Comparison of ENCODE assay signal across 20 cellular contexts in the genomic region with DNA sequence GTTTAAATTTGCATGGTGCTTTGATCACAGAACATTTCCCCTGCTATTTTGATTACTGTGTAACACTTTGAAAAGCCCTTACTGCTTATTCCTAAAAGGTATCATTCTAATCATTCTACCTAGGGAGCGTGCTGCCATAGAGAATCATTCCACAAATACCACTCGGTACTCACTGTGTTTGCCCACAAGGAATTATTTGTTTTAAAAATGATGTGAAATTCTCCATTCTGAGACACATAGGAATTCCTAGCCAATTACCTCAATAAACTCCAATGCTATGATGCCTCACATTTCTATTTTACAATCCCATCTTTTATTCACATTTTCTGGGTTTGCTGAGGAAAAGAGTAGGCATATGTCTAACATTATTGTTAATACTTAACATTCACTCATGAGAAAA. TPM values are rescaled to one million over a fixed set of nuclear protein-coding genes. Genes with fewer than 3 reads are reported as not detected.
A peak's percentile ranks its signal among the peaks of the same experiment; 100 is the strongest.
DNase-seq lines count a peak whose midpoint lies in the region; ATAC-seq, FAIRE-seq and TF ChIP-seq lines count a peak whose summit lies in the region.
"Had no signal": no experiment of that assay in that cellular context is flagged by ENCODE, and none has a peak within 500 bp of the region (broad histone marks: within the 10 kb centered on the region; RNA-seq: fewer than 3 reads in every experiment).

No MANE protein-coding gene starts in this region.

- DNase-seq in A673 (ENCODE audit: low spot score), result no peak
- DNase-seq in GM23248, result peak; percentile 54
- DNase-seq in chondrocyte (ENCODE audit: low spot score), result no peak
- DNase-seq in osteocyte (ENCODE audit: extremely low spot score, unreplicated experiment), result no peak
- DNase-seq in small intestine, result no peak
- no peak for DNase-seq in NCI-H446 (lab: John Stamatoyannopoulos, UW)
- DNase-seq: CD4-positive, alpha-beta memory T cell; DND-41; H9; MG63; NCI-H1105; NCI-H1694 treated with DMSO at 0.1 percent for 48 hours; NCI-H2171; NCI-H510A treated with DMSO at 0.1 percent for 48 hours; Peyer's patch; Right ventricle myocardium superior had no signal

- H3K27ac Mint-ChIP-seq in chondrocyte (ENCODE audit: unreplicated experiment) (peak overlapping the region; percentile 91), osteocyte (ENCODE audit: unreplicated experiment) (peak overlapping the region; percentile 83)
- H3K27ac Mint-ChIP-seq: B cell; CD4-positive, alpha-beta memory T cell; H9 had no signal

- H3K4me1 ChIP-seq in A673 (ENCODE audit: insufficient read depth, low read length, poor library complexity, severe bottlenecking), result peaks cover 39% of the 10 kb centered on the region
- peaks cover 46% of the 10 kb centered on the region for H3K4me1 ChIP-seq in GM23248 (ENCODE audit: insufficient read depth)
- no peaks in the 10 kb centered on the region for H3K4me1 ChIP-seq in small intestine (ENCODE audit: control insufficient read depth in 2 of 2, insufficient read depth in 1 of 2, low read depth in 1 of 2, low read length in 1 of 2)
- H3K4me1 ChIP-seq: Peyer's patch had no signal

- CTCF ChIA-PET in A673 (lab: Charles Lee), result interaction anchor here (0.6 to 1.0 kb wide), 2 partner anchors 14 to 64 kb away, joined by 3 to 4 read pairs; no protein-coding TSS in a partner anchor

- H3K36me3 ChIP-seq in A673 (ENCODE audit: insufficient read depth, low read length, poor library complexity, severe bottlenecking) (no peaks in the 10 kb centered on the region), GM23248 (ENCODE audit: low read depth) (no peaks in the 10 kb centered on the region), small intestine (ENCODE audit: control insufficient read depth in 2 of 2, insufficient read depth in 2 of 2, low read length in 2 of 2) (no peaks in the 10 kb centered on the region)
- H3K36me3 ChIP-seq: MG63, Peyer's patch had no signal

- no peaks in the 10 kb centered on the region for H3K79me2 ChIP-seq in GM23248 (ENCODE audit: insufficient read depth)

- H3K36me3 Mint-ChIP-seq in chondrocyte (ENCODE audit: low read depth) (no peaks in the 10 kb centered on the region), osteocyte (ENCODE audit: unreplicated experiment) (no peaks in the 10 kb centered on the region)
- H3K36me3 Mint-ChIP-seq: CD4-positive, alpha-beta memory T cell had no signal

- no peak for FAIRE-seq in small intestine (lab: Jason Lieb, UNC)
- FAIRE-seq: D721Med had no signal

- in situ Hi-C loops in GM23248 (cut with MboI), result no loop called here

- peak overlapping the region; percentile 61 for H3K27ac ChIP-seq in A673 (ENCODE audit: low read depth, low read length, poor library complexity, severe bottlenecking)
- H3K27ac ChIP-seq in GM23248, result peak overlapping the region; percentile 61
- H3K27ac ChIP-seq in small intestine (ENCODE audit: low read depth in 1 of 2, low read length in 1 of 2), result no peak overlapping the region
- H3K27ac ChIP-seq: Peyer's patch had no signal

- POLR2A ChIA-PET in A673 (lab: Charles Lee; ENCODE audit: low non-redundant PET), result interaction anchor here (0.5 to 0.6 kb wide), 2 partner anchors 332 to 334 kb away, joined by 3 to 4 read pairs; no protein-coding TSS in a partner anchor

- peak overlapping the region; percentile 19; the same call in 1 of the 2 replicates for H2AFZ ChIP-seq in GM23248

- peaks cover 2% of the 10 kb centered on the region for H3K9me3 Mint-ChIP-seq in chondrocyte (ENCODE audit: low read depth)
- peaks cover 12% of the 10 kb centered on the region for H3K9me3 Mint-ChIP-seq in osteocyte (ENCODE audit: unreplicated experiment)
- H3K9me3 Mint-ChIP-seq: H9 had no signal

- no peak for ATAC-seq in GM21529 (IDR thresholded peaks at IDR 0.05; ENCODE audit: unreplicated experiment)
- ATAC-seq in GM21786 (IDR thresholded peaks at IDR 0.05; ENCODE audit: unreplicated experiment), result no peak

- TF ChIP-seq CTCF in A673 (conservative IDR thresholded peaks at IDR 0.05; ENCODE audit: low read depth, low read length), result no peak
- TF ChIP-seq CTCF in chondrocyte (IDR thresholded peaks at IDR 0.05), result no peak
- no peak for TF ChIP-seq CTCF in osteocyte (IDR thresholded peaks at IDR 0.05)

- H3K9ac ChIP-seq in GM23248, result no peak overlapping the region

- BruUV-seq in A673 (replicated peaks; lab: Mats Ljungman, UMichigan), result no TSS peak

- peaks cover 37% of the 10 kb centered on the region for H3F3A ChIP-seq in GM23248 (ENCODE audit: insufficient read depth)

- H4K20me1 ChIP-seq in GM23248 (ENCODE audit: insufficient read depth), result no peaks in the 10 kb centered on the region

- 69 to 70% methylated on average over 2 of the region's 2 CpGs for WGBS in GM23248 (ENCODE audit: low coverage in 1 of 2, low lambda C conversion rate in 2 of 2, missing lambda C conversion rate in 2 of 2), 2 experiments
- 84 to 94% (median 93%) methylated on average over 2 of the region's 2 CpGs for WGBS in small intestine, 3 donors

- intact Hi-C loops in A673 (cut with micrococcal nuclease; ENCODE audit: unreplicated experiment), result no loop called here

- no peaks in the 10 kb centered on the region; the same call in 1 of the 2 replicates for H3K9me2 ChIP-seq in GM23248 (ENCODE audit: insufficient read depth)

- H3K27me3 ChIP-seq in A673 (replicated peaks; ENCODE audit: insufficient read depth, low read depth, low read length, poor library complexity) (no peaks in the 10 kb centered on the region), GM23248 (replicated peaks; ENCODE audit: insufficient read depth) (no peaks in the 10 kb centered on the region), small intestine (ENCODE audit: control insufficient read depth in 2 of 2, insufficient read depth in 2 of 2, low read length in 2 of 2) (no peaks in the 10 kb centered on the region)
- H3K27me3 ChIP-seq: MG63, Peyer's patch had no signal

- H3K9me3 ChIP-seq in A673 (ENCODE audit: low read depth, low read length, poor library complexity, severe bottlenecking), result no peaks in the 10 kb centered on the region
- H3K9me3 ChIP-seq in GM23248 (ENCODE audit: low read depth), result no peaks in the 10 kb centered on the region
- H3K9me3 ChIP-seq in small intestine (ENCODE audit: control insufficient read depth, low read depth), result no peaks in the 10 kb centered on the region
- H3K9me3 ChIP-seq: MG63, Peyer's patch had no signal

- H3K4me3 Mint-ChIP-seq in chondrocyte (ENCODE audit: unreplicated experiment) (no peak overlapping the region), osteocyte (ENCODE audit: unreplicated experiment) (no peak overlapping the region)
- H3K4me3 Mint-ChIP-seq: B cell; CD4-positive, alpha-beta memory T cell; H9 had no signal

- H3K4me1 Mint-ChIP-seq in chondrocyte (ENCODE audit: low read depth) (peaks cover 53% of the 10 kb centered on the region), osteocyte (ENCODE audit: unreplicated experiment) (peaks cover 44% of the 10 kb centered on the region)
- H3K4me1 Mint-ChIP-seq: B cell; CD4-positive, alpha-beta memory T cell; H9 had no signal

- H3K27me3 Mint-ChIP-seq in chondrocyte (ENCODE audit: low read depth) (no peaks in the 10 kb centered on the region), osteocyte (ENCODE audit: unreplicated experiment) (no peaks in the 10 kb centered on the region)
- H3K27me3 Mint-ChIP-seq: B cell had no signal

- H3K4me3 ChIP-seq in A673 (ENCODE audit: low read depth, low read length, poor library complexity, severe bottlenecking) (no peak overlapping the region), GM23248 (peak overlapping the region; percentile 4; the same call in 1 of the 2 replicates), small intestine (ENCODE audit: low read depth in 1 of 2, low read length in 2 of 2) (no peak overlapping the region)
- H3K4me3 ChIP-seq: MG63, Peyer's patch had no signal

- peak overlapping the region; percentile 40 for H3K4me2 ChIP-seq in GM23248 (ENCODE audit: unreplicated experiment)

RNA-seq across cellular contexts. Expression of a gene that starts 16.2 kb away (rescaled TPM):
- total RNA-seq in A673 (2021) (115 and 121 TPM in 2 replicates), chondrocyte (157 to 261 TPM (median 247 TPM) in 3 replicates), osteocyte (228 and 232 TPM in 2 replicates)
- total RNA-seq in GM23248 (2014; rRNA removed; shearing (Covaris generic)), result 32.6 and 41.5 TPM in 2 replicates
- polyA plus RNA-seq in GM23248 (2016; fragmentation: Nextera tagmentation; extraction: Ambion mirVana) (32.5 and 32.9 TPM in 2 replicates), small intestine (10 to 100 TPM; 43.2 to 69.7 (median 60.8) TPM)

Comparison
In these comparisons a context has a peak if more than half of its experiments do, and no peak if none do; other contexts are left out.
1. H3K27ac ChIP-seq: peak in A673 (single experiment) and GM23248 (single experiment); none in small intestine (0 of 2).